Comparison of ENCODE assay signal across 8 cellular contexts in the genomic region with DNA sequence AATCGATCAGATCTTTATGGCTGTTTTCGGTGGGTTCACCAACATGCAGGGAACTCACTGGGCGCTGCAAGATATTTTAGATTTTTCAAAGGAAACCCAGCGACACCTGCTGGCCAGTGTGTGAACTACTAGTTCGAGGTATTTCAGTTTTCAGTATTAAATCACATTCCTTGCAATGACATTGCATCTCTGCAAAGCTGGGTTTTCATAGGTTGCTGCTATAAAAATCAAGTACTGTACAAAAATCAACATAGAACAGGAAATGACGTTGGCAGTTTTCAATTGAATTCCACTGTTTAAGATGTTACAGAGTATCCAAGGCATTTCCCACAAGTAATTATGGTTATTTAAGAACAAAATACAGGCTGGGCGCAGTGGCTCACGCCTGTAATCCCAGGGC. TPM values are rescaled to one million over a fixed set of nuclear protein-coding genes. Genes with fewer than 3 reads are reported as not detected.
A peak's percentile ranks its signal among the peaks of the same experiment; 100 is the strongest.
DNase-seq lines count a peak whose midpoint lies in the region; ATAC-seq and TF ChIP-seq lines count a peak whose summit lies in the region.

No MANE protein-coding gene starts in this region.

- DNase-seq in NCI-H524 (lab: John Stamatoyannopoulos, UW): peak; percentile 5 to 60
- DNase-seq in NCI-H524 treated with DMSO at 0.1 percent for 48 hours (lab: John Stamatoyannopoulos, UW): no peak
- DNase-seq in NCI-H2171 treated with DMSO at 0.1 percent for 48 hours (lab: John Stamatoyannopoulos, UW): peak; percentile 58
- DNase-seq in activated CD4-positive, alpha-beta T cell treated with anti-CD3 and anti-CD28 coated beads for 36 hours: peak; percentile 80
- DNase-seq in chondrocyte (ENCODE audit: low spot score): no peak
- peak; percentile 33 to 52 (median 38) for DNase-seq in stimulated activated CD4-positive, alpha-beta T cell treated with anti-CD3 and anti-CD28 coated beads, TNF-alpha, amount 100 ng/mL, for 4 hours (ENCODE audit: low read depth in 3 of 3)

- ATAC-seq in activated CD4-positive, alpha-beta T cell treated with anti-CD3 and anti-CD28 coated beads for 36 hours: peak; percentile 53
- ATAC-seq in HG03045 (IDR thresholded peaks at IDR 0.05; ENCODE audit: unreplicated experiment): no peak

- TF ChIP-seq RAD21 in liver (IDR thresholded peaks at IDR 0.05): peak; percentile 91 to 92

- no peaks in the 10 kb centered on the region for H3K9me3 Mint-ChIP-seq in activated CD4-positive, alpha-beta T cell treated with anti-CD3 and anti-CD28 coated beads for 36 hours (ENCODE audit: low read depth)
- H3K9me3 Mint-ChIP-seq in chondrocyte (ENCODE audit: low read depth): no peaks in the 10 kb centered on the region

- no peaks in the 10 kb centered on the region for H3K9me3 ChIP-seq in liver (ENCODE audit: control insufficient read depth in 4 of 4, low read length in 3 of 4)

- H3K27ac ChIP-seq in liver (ENCODE audit: low read depth in 1 of 2, low read length in 2 of 2): no peak overlapping the region

- H3K9ac ChIP-seq in liver (ENCODE audit: low read depth in 1 of 2, low read length in 2 of 2): no peak overlapping the region

- H3K4me3 ChIP-seq in liver (ENCODE audit: low read depth in 1 of 3, low read length in 3 of 3): no peak overlapping the region

- WGBS in liver: 28% methylated on average over 8 of the region's 8 CpGs

- no peak overlapping the region for H3K4me3 Mint-ChIP-seq in activated CD4-positive, alpha-beta T cell treated with anti-CD3 and anti-CD28 coated beads for 36 hours
- no peak overlapping the region for H3K4me3 Mint-ChIP-seq in chondrocyte (ENCODE audit: unreplicated experiment)

- H3K36me3 Mint-ChIP-seq in activated CD4-positive, alpha-beta T cell treated with anti-CD3 and anti-CD28 coated beads for 36 hours (ENCODE audit: low read depth): peaks cover 34% of the 10 kb centered on the region
- H3K36me3 Mint-ChIP-seq in chondrocyte (ENCODE audit: low read depth): peaks cover 7% of the 10 kb centered on the region

- peaks cover 8 to 30% (median 27%) of the 10 kb centered on the region in 4 donors for H3K4me1 ChIP-seq in liver (ENCODE audit: control insufficient read depth in 4 of 4, insufficient read depth in 4 of 4, low read length in 3 of 4)

- H3K27me3 Mint-ChIP-seq in activated CD4-positive, alpha-beta T cell treated with anti-CD3 and anti-CD28 coated beads for 36 hours: no peaks in the 10 kb centered on the region
- no peaks in the 10 kb centered on the region for H3K27me3 Mint-ChIP-seq in chondrocyte (ENCODE audit: low read depth)

- TF ChIP-seq CTCF in chondrocyte (IDR thresholded peaks at IDR 0.05) (peak; percentile 93), liver (IDR thresholded peaks at IDR 0.05; ENCODE audit: low read depth, low read length, missing input control) (peak; percentile 87)

- no peaks in the 10 kb centered on the region for H3K27me3 ChIP-seq in liver (ENCODE audit: control insufficient read depth in 4 of 4, insufficient read depth in 4 of 4, low read length in 3 of 4)

- intact Hi-C loops in activated CD4-positive, alpha-beta T cell treated with anti-CD3 and anti-CD28 coated beads for 36 hours (cut with DNase I, micrococcal nuclease): loop anchor here (1.0 kb wide), 2 partner anchors 45 to 189 kb away; no protein-coding TSS in a partner anchor

- no peak overlapping the region for H3K27ac Mint-ChIP-seq in activated CD4-positive, alpha-beta T cell treated with anti-CD3 and anti-CD28 coated beads for 36 hours
- peak overlapping the region; percentile 91 for H3K27ac Mint-ChIP-seq in chondrocyte (ENCODE audit: unreplicated experiment)

- H3K4me1 Mint-ChIP-seq in activated CD4-positive, alpha-beta T cell treated with anti-CD3 and anti-CD28 coated beads for 36 hours: no peaks in the 10 kb centered on the region
- H3K4me1 Mint-ChIP-seq in chondrocyte (ENCODE audit: low read depth): peaks cover 7% of the 10 kb centered on the region

- H3K36me3 ChIP-seq in liver (ENCODE audit: control insufficient read depth in 4 of 4, insufficient read depth in 3 of 4, low read depth in 1 of 4, low read length in 3 of 4): peaks cover 0 to 6% (median 2%) of the 10 kb centered on the region in 4 donors

- POLR2A ChIA-PET in activated CD4-positive, alpha-beta T cell treated with anti-CD3 and anti-CD28 coated beads for 36 hours (lab: Charles Lee): no interaction called here

- CTCF ChIA-PET in activated CD4-positive, alpha-beta T cell treated with anti-CD3 and anti-CD28 coated beads for 36 hours (lab: Charles Lee): interaction anchor here (0.6 to 5.1 kb wide), 11 partner anchors 9 to 829 kb away, joined by 3 to 35 read pairs (median 3); partner anchors contain the start of gene PLA2G4C

TF ChIP-seq in liver, 16 proteins besides CTCF, POLR2A, EP300 and RAD21:
- TF ChIP-seq EGR1 (IDR thresholded peaks at IDR 0.05; ENCODE audit: low read depth in 2 of 2) (no peak), FOXA2 (IDR thresholded peaks at IDR 0.05) (no peak), HNF4A (conservative IDR thresholded peaks at IDR 0.05) (peak in 1 of 2 donors; percentile 41), GABPA (IDR thresholded peaks at IDR 0.05 in 1 of 2, conservative IDR thresholded peaks at IDR 0.05 in 1 of 2) (no peak), TAF1 (conservative IDR thresholded peaks at IDR 0.05) (no peak), RXRA (IDR thresholded peaks at IDR 0.05) (peak; percentile 30 to 44), YY1 (IDR thresholded peaks at IDR 0.05) (peak; percentile 35)
- TF ChIP-seq, protein P1, sequence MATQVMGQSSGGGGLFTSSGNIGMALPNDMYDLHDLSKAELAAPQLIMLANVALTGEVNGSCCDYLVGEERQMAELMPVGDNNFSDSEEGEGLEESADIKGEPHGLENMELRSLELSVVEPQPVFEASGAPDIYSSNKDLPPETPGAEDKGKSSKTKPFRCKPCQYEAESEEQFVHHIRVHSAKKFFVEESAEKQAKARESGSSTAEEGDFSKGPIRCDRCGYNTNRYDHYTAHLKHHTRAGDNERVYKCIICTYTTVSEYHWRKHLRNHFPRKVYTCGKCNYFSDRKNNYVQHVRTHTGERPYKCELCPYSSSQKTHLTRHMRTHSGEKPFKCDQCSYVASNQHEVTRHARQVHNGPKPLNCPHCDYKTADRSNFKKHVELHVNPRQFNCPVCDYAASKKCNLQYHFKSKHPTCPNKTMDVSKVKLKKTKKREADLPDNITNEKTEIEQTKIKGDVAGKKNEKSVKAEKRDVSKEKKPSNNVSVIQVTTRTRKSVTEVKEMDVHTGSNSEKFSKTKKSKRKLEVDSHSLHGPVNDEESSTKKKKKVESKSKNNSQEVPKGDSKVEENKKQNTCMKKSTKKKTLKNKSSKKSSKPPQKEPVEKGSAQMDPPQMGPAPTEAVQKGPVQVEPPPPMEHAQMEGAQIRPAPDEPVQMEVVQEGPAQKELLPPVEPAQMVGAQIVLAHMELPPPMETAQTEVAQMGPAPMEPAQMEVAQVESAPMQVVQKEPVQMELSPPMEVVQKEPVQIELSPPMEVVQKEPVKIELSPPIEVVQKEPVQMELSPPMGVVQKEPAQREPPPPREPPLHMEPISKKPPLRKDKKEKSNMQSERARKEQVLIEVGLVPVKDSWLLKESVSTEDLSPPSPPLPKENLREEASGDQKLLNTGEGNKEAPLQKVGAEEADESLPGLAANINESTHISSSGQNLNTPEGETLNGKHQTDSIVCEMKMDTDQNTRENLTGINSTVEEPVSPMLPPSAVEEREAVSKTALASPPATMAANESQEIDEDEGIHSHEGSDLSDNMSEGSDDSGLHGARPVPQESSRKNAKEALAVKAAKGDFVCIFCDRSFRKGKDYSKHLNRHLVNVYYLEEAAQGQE (IDR thresholded peaks at IDR 0.05): no peak
TF ChIP-seq in liver: peak in this region for 3.

RNA-seq across cellular contexts. Expression of gene LIG1, which starts 17.6 kb away (rescaled TPM):
- 100 to 1,000 TPM; 193 to 194 TPM for total RNA-seq in activated CD4-positive, alpha-beta T cell treated with anti-CD3 and anti-CD28 coated beads for 36 hours
- total RNA-seq in chondrocyte (12.1 to 24.7 TPM (median 17.0 TPM) in 3 replicates), liver (10 to 100 TPM in 1 of 2 donors, 1 to 10 TPM in 1; 6.3 to 61.5 TPM)
- polyA plus RNA-seq in liver: 1 to 10 TPM; 6.7 to 7.5 TPM

RNA-seq across cellular contexts. Expression of gene ZSWIM9, which starts 17.9 kb away (rescaled TPM):
- total RNA-seq in activated CD4-positive, alpha-beta T cell treated with anti-CD3 and anti-CD28 coated beads for 36 hours: 10 to 100 TPM in 1 of 2 experiments, 1 to 10 TPM in 1; 7.4 to 10.9 TPM
- total RNA-seq in chondrocyte (5.0 to 5.9 TPM (median 5.6 TPM) in 3 replicates), liver (1 to 10 TPM; 1.6 to 2.5 TPM)
- 1 to 10 TPM in 1 of 2 donors, under 1 TPM in 1; 0.25 to 1.6 TPM for polyA plus RNA-seq in liver

RNA-seq across cellular contexts. Expression of gene PLA2G4C, which starts 41.9 kb away (rescaled TPM):
- total RNA-seq in activated CD4-positive, alpha-beta T cell treated with anti-CD3 and anti-CD28 coated beads for 36 hours: 10 to 100 TPM; 11.5 to 12.4 TPM
- total RNA-seq in chondrocyte (1.9 to 5.6 TPM (median 4.0 TPM) in 3 replicates), liver (1 to 10 TPM; 1.1 to 3.9 TPM)
- 1 to 10 TPM; 2.3 to 5.9 TPM for polyA plus RNA-seq in liver

Comparison
In these comparisons a context has a peak if more than half of its experiments do, and no peak if none do; other contexts are left out.
1. DNase-seq: peak in NCI-H524 (2 of 2), NCI-H2171 treated with DMSO at 0.1 percent for 48 hours (single experiment), activated CD4-positive, alpha-beta T cell treated with anti-CD3 and anti-CD28 coated beads for 36 hours (single experiment) and stimulated activated CD4-positive, alpha-beta T cell treated with anti-CD3 and anti-CD28 coated beads, TNF-alpha, amount 100 ng/mL, for 4 hours (3 of 3); none in NCI-H524 treated with DMSO at 0.1 percent for 48 hours (single experiment) and chondrocyte (single experiment).